ENCODE assay signal across 1 cellular context in genomic region chrY:14618513-14618912, GRCh38.
TF ChIP-seq lines count a peak whose summit lies in the region.

No MANE protein-coding gene starts in this region.

TF ChIP-seq in HepG2, 621 proteins besides CTCF, POLR2A, EP300 and RAD21 (continued from another document):
- TF ChIP-seq ZNF574 (CRISPR knock-in tag; IDR thresholded peaks at IDR 0.05) (no peak), PLSCR1 (CRISPR knock-in tag; IDR thresholded peaks at IDR 0.05; ENCODE audit: borderline replicate concordance) (no peak), ZBTB21 (CRISPR knock-in tag; IDR thresholded peaks at IDR 0.05) (no peak), ZBTB38 (CRISPR knock-in tag; IDR thresholded peaks at IDR 0.05) (no peak), ATF4 (CRISPR knock-in tag; IDR thresholded peaks at IDR 0.05) (no peak), CHCHD3 (CRISPR knock-in tag; IDR thresholded peaks at IDR 0.05) (no peak), PITX1 (CRISPR knock-in tag; IDR thresholded peaks at IDR 0.05) (no peak), ZBTB14 (CRISPR knock-in tag; IDR thresholded peaks at IDR 0.05) (no peak), ONECUT2 (CRISPR knock-in tag; IDR thresholded peaks at IDR 0.05) (no peak), FLYWCH1 (CRISPR knock-in tag; IDR thresholded peaks at IDR 0.05) (no peak), HNRNPK (IDR thresholded peaks at IDR 0.05; ENCODE audit: low read depth, low read length, poor library complexity, severe bottlenecking) (no peak), ZBTB8A (CRISPR knock-in tag; IDR thresholded peaks at IDR 0.05; ENCODE audit: borderline replicate concordance, low read depth) (no peak), ZNF577 (CRISPR knock-in tag; IDR thresholded peaks at IDR 0.05; ENCODE audit: borderline replicate concordance, low read depth) (no peak), TFDP2 (CRISPR knock-in tag; IDR thresholded peaks at IDR 0.05) (no peak), ZNF318 (CRISPR knock-in tag; IDR thresholded peaks at IDR 0.05) (no peak)
